In genomic region chrX:24231169-24231568, GRCh38 we compare ENCODE assay signal across 7 cellular contexts.
DNase-seq lines count a peak whose midpoint lies in the region; ATAC-seq and TF ChIP-seq lines count a peak whose summit lies in the region.

No MANE protein-coding gene starts in this region.

- H3K4me3 ChIP-seq in GM12865 (ENCODE audit: low read depth, low read length), result no peak overlapping the region
- no peak overlapping the region for H3K4me3 ChIP-seq in MG63

- peak; percentile 66 for DNase-seq in GM12865 (ENCODE audit: low read depth)
- peak; percentile 73 for DNase-seq in MG63
- DNase-seq in epithelial cell of prostate (ENCODE audit: low read depth, low spot score), result peak; percentile 61
- peak; percentile 4 for DNase-seq in pulmonary artery endothelial cell (ENCODE audit: low read depth, low spot score)
- no peak for DNase-seq in COR-L47 (lab: John Stamatoyannopoulos, UW)
- DNase-seq in stimulated activated CD4-positive, alpha-beta T cell treated with anti-CD3 and anti-CD28 coated beads, Interleukin-12 subunit alpha, Interleukin-12 subunit beta, amount 100 ng/mL, for 4 hours, result no peak

- ATAC-seq in HG03175 (IDR thresholded peaks at IDR 0.05; ENCODE audit: unreplicated experiment), result no peak

- H3K27me3 ChIP-seq in MG63, result no peaks in the 10 kb centered on the region

- peak overlapping the region; percentile 25 for H3K27ac ChIP-seq in epithelial cell of prostate

- H3K9me3 ChIP-seq in MG63, result no peaks in the 10 kb centered on the region

- no peak for TF ChIP-seq CTCF in GM12865 (IDR thresholded peaks at IDR 0.05; ENCODE audit: insufficient read depth, low read depth, low read length, missing control alignments)

- no peaks in the 10 kb centered on the region for H3K36me3 ChIP-seq in MG63

Comparison
In these comparisons a context has a peak if more than half of its experiments do, and no peak if none do; other contexts are left out.
1. DNase-seq: peak in GM12865 (single experiment), MG63 (single experiment), epithelial cell of prostate (single experiment) and pulmonary artery endothelial cell (single experiment); none in COR-L47 (single experiment) and stimulated activated CD4-positive, alpha-beta T cell treated with anti-CD3 and anti-CD28 coated beads, Interleukin-12 subunit alpha, Interleukin-12 subunit beta, amount 100 ng/mL, for 4 hours (single experiment).